18 cellular contexts compared by ENCODE assay signal in the genomic region with DNA sequence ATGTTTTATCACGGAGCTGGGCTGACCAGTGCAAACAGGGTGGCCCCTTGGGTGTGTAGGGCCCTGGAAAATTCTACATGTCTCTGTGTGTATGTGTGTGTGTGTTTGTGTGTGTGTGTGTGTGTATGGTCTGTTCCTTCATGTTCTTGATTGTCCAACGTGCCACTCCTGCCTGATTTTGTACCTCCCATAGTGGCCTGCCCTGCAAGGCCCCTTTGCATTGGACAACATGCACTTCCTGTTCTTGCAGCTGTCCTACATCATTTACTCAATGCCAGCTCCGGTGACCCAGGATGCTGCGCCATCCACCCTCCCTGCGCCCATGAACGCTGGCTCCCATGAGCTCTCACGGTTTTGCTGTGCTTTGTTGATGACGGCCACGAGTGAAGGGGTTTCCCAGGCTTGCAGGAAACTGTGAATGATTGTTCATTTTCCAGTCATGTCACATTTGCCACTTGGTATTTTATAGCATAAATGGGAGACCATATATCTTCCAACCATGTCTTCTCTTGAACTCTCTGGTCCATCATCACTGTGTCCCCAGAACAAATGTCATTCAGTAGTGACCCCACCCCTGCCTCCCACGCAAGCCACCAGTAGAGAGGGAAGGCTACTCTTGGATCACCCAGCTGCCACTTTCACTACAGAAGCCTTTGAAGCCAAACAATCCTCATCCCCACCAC.
A peak's percentile ranks its signal among the peaks of the same experiment; 100 is the strongest.
DNase-seq lines count a peak whose midpoint lies in the region; ATAC-seq and TF ChIP-seq lines count a peak whose summit lies in the region.
"Had no signal": no experiment of that assay in that cellular context is flagged by ENCODE, and none has a peak within 500 bp of the region (broad histone marks: within the 10 kb centered on the region; RNA-seq: fewer than 3 reads in every experiment).

No MANE protein-coding gene starts in this region.

- H3K9me3 Mint-ChIP-seq in activated T-helper 17 cell treated with anti-CD3 and anti-CD28 coated beads, Interleukin-2, amount 50 U/mL, for 72 hours = peaks cover 4% of the 10 kb centered on the region

- H3K27ac Mint-ChIP-seq in activated T-helper 17 cell treated with anti-CD3 and anti-CD28 coated beads, Interleukin-2, amount 50 U/mL, for 72 hours = peak overlapping the region; percentile 61

- no peak for TF ChIP-seq EP300 in sigmoid colon (IDR thresholded peaks at IDR 0.05)

- intact Hi-C loops in posterior vena cava (cut with DNase I) (no loop called here), sigmoid colon (cut with DNase I) (no loop called here)

- peaks cover 0 to 8% (median 0%) of the 10 kb centered on the region in 4 donors for H3K4me1 ChIP-seq in sigmoid colon
- H3K4me1 ChIP-seq: colonic mucosa, pancreas had no signal

- no peaks in the 10 kb centered on the region for H3K27me3 ChIP-seq in sigmoid colon
- H3K27me3 ChIP-seq: colonic mucosa, pancreas had no signal

- DNase-seq in activated T-cell treated with anti-CD3 and anti-CD28 coated beads for 48 hours (ENCODE audit: low read depth) (peak; percentile 38), activated T-cell treated with anti-CD3 and anti-CD28 coated beads for 4 hours (no peak), posterior vena cava (ENCODE audit: low spot score) (peak; percentile 49), sigmoid colon (no peak), cerebellum (ENCODE audit: low spot score) (no peak), SW 1271 (lab: John Stamatoyannopoulos, UW) (no peak)
- DNase-seq in stimulated activated CD8-positive, alpha-beta memory T cell treated with anti-CD3 and anti-CD28 coated beads, Interleukin-7, amount 100 ng/mL, for 48 hours (ENCODE audit: extremely low read depth in 1 of 2, low read depth in 1 of 2) = peak; percentile 5 to 24
- DNase-seq: ACHN, aorta, Calu3, colonic mucosa, islet precursor cell, MG63, NCI-H2029, NCI-H774, pancreas, RPMI8226 had no signal

- no peak overlapping the region for H3K4me3 ChIP-seq in sigmoid colon
- H3K4me3 ChIP-seq: colonic mucosa, MG63, pancreas had no signal

- WGBS in sigmoid colon, 2 donors = 83 to 86% methylated on average over 10 of the region's 10 CpGs

- H3K4me1 Mint-ChIP-seq in activated T-helper 17 cell treated with anti-CD3 and anti-CD28 coated beads, Interleukin-2, amount 50 U/mL, for 72 hours = peaks cover 24% of the 10 kb centered on the region

- no peaks in the 10 kb centered on the region for H3K36me3 Mint-ChIP-seq in activated T-helper 17 cell treated with anti-CD3 and anti-CD28 coated beads, Interleukin-2, amount 50 U/mL, for 72 hours (ENCODE audit: low read depth)

- ATAC-seq in activated T-helper 17 cell treated with anti-CD3 and anti-CD28 coated beads, Interleukin-2, amount 50 U/mL, for 72 hours (replicated peaks) = peak; percentile 87

- H3K36me3 ChIP-seq in sigmoid colon = no peaks in the 10 kb centered on the region
- H3K36me3 ChIP-seq: colonic mucosa, MG63, pancreas had no signal

- H3K27ac ChIP-seq in sigmoid colon = no peak overlapping the region
- H3K27ac ChIP-seq: colonic mucosa, pancreas had no signal

- no peak for TF ChIP-seq CTCF in sigmoid colon (IDR thresholded peaks at IDR 0.05)

- no peak for TF ChIP-seq POLR2A in sigmoid colon (IDR thresholded peaks at IDR 0.05)

- peak overlapping the region; percentile 41 for H3K4me3 Mint-ChIP-seq in activated T-helper 17 cell treated with anti-CD3 and anti-CD28 coated beads, Interleukin-2, amount 50 U/mL, for 72 hours

- H3K9me3 ChIP-seq in sigmoid colon = no peaks in the 10 kb centered on the region
- H3K9me3 ChIP-seq: colonic mucosa, MG63, pancreas had no signal

- H3K27me3 Mint-ChIP-seq in activated T-helper 17 cell treated with anti-CD3 and anti-CD28 coated beads, Interleukin-2, amount 50 U/mL, for 72 hours = no peaks in the 10 kb centered on the region

Comparison
In these comparisons a context has a peak if more than half of its experiments do, and no peak if none do; other contexts are left out.
1. DNase-seq: peak in activated T-cell treated with anti-CD3 and anti-CD28 coated beads for 48 hours (single experiment), posterior vena cava (single experiment) and stimulated activated CD8-positive, alpha-beta memory T cell treated with anti-CD3 and anti-CD28 coated beads, Interleukin-7, amount 100 ng/mL, for 48 hours (2 of 2); none in activated T-cell treated with anti-CD3 and anti-CD28 coated beads for 4 hours (single experiment), sigmoid colon (single experiment), cerebellum (single experiment) and SW 1271 (0 of 2).